Comparison of ENCODE assay signal across 8 cellular contexts in genomic region chr5:133967715-133968056, GRCh38. TPM values are rescaled to one million over a fixed set of nuclear protein-coding genes. Genes with fewer than 3 reads are reported as not detected.
A peak's percentile ranks its signal among the peaks of the same experiment; 100 is the strongest.
DNase-seq lines count a peak whose midpoint lies in the region; ATAC-seq and TF ChIP-seq lines count a peak whose summit lies in the region.

No MANE protein-coding gene starts in this region.

- no peak for ATAC-seq in HG03378 (IDR thresholded peaks at IDR 0.05; ENCODE audit: unreplicated experiment)
- ATAC-seq in HG03095 (IDR thresholded peaks at IDR 0.05; ENCODE audit: unreplicated experiment) = no peak

- peak overlapping the region; percentile 96 for H3K4me3 ChIP-seq in parathyroid adenoma (ENCODE audit: low read depth, low read length)

- DNase-seq in DMS53 (lab: John Stamatoyannopoulos, UW) (peak; percentile 48), DMS53 treated with DMSO at 0.1 percent for 48 hours (lab: John Stamatoyannopoulos, UW; ENCODE audit: unreplicated experiment) (no peak), glomerular visceral epithelial cell (ENCODE audit: extremely low spot score) (peak; percentile 67)
- DNase-seq in activated CD4-positive, alpha-beta memory T cell treated with anti-CD3 and anti-CD28 coated beads for 36 hours = peak; percentile 14
- DNase-seq in effector CD4-positive, alpha-beta T cell = no peak

- POLR2A ChIA-PET in activated CD4-positive, alpha-beta memory T cell treated with anti-CD3 and anti-CD28 coated beads for 36 hours (lab: Charles Lee) = no interaction called here

- peaks cover 57% of the 10 kb centered on the region for H3K4me1 Mint-ChIP-seq in activated CD4-positive, alpha-beta memory T cell treated with anti-CD3 and anti-CD28 coated beads for 36 hours (ENCODE audit: low read depth)

- H3K9me3 ChIP-seq in parathyroid adenoma (ENCODE audit: control insufficient read depth, low read length) = no peaks in the 10 kb centered on the region

- CTCF ChIA-PET in activated CD4-positive, alpha-beta memory T cell treated with anti-CD3 and anti-CD28 coated beads for 36 hours (lab: Charles Lee) = interaction anchor here (0.6 to 1.1 kb wide), 2 partner anchors 23 to 1161 kb away, joined by 3 read pairs; no protein-coding TSS in a partner anchor

- peaks cover 3% of the 10 kb centered on the region for H3K4me1 ChIP-seq in parathyroid adenoma

- peak overlapping the region; percentile 90 for H3K4me2 ChIP-seq in parathyroid adenoma (ENCODE audit: low read length)

- intact Hi-C loops in activated CD4-positive, alpha-beta memory T cell treated with anti-CD3 and anti-CD28 coated beads for 36 hours (cut with micrococcal nuclease) = loop anchor here (1.0 kb wide), 3 partner anchors 10 to 37 kb away; no protein-coding TSS in a partner anchor

- no peaks in the 10 kb centered on the region for H3K9me3 Mint-ChIP-seq in activated CD4-positive, alpha-beta memory T cell treated with anti-CD3 and anti-CD28 coated beads for 36 hours

- H3K4me3 Mint-ChIP-seq in activated CD4-positive, alpha-beta memory T cell treated with anti-CD3 and anti-CD28 coated beads for 36 hours = peak overlapping the region; percentile 91

- H3K27me3 ChIP-seq in parathyroid adenoma (ENCODE audit: control insufficient read depth, insufficient read depth, low read length) = no peaks in the 10 kb centered on the region

- peak overlapping the region; percentile 92 for H2AFZ ChIP-seq in parathyroid adenoma

- no peak for TF ChIP-seq CTCF in parathyroid adenoma (IDR thresholded peaks at IDR 0.05)

- H3K36me3 Mint-ChIP-seq in activated CD4-positive, alpha-beta memory T cell treated with anti-CD3 and anti-CD28 coated beads for 36 hours = peaks cover 12% of the 10 kb centered on the region

- H3K79me2 ChIP-seq in parathyroid adenoma = peaks cover 2% of the 10 kb centered on the region

- no peaks in the 10 kb centered on the region for H3K27me3 Mint-ChIP-seq in activated CD4-positive, alpha-beta memory T cell treated with anti-CD3 and anti-CD28 coated beads for 36 hours

- peak overlapping the region; percentile 86 for H3K27ac ChIP-seq in parathyroid adenoma

- H3K27ac Mint-ChIP-seq in activated CD4-positive, alpha-beta memory T cell treated with anti-CD3 and anti-CD28 coated beads for 36 hours = peak overlapping the region; percentile 90

- H3K9ac ChIP-seq in parathyroid adenoma = peak overlapping the region; percentile 62

- no peaks in the 10 kb centered on the region for H3K36me3 ChIP-seq in parathyroid adenoma (ENCODE audit: control insufficient read depth, insufficient read depth, low read length)

RNA-seq across cellular contexts. Expression of gene C5orf15, which starts 0.7 kb away (rescaled TPM):
- 10 to 100 TPM; 23.7 to 26.7 TPM for total RNA-seq in activated CD4-positive, alpha-beta memory T cell treated with anti-CD3 and anti-CD28 coated beads for 36 hours

RNA-seq across cellular contexts. Expression of gene VDAC1, which starts 37.1 kb away (rescaled TPM):
- total RNA-seq in activated CD4-positive, alpha-beta memory T cell treated with anti-CD3 and anti-CD28 coated beads for 36 hours = 100 to 1,000 TPM; 407 to 416 TPM

Comparison
In these comparisons a context has a peak if more than half of its experiments do, and no peak if none do; other contexts are left out.
1. DNase-seq: peak in DMS53 (single experiment), activated CD4-positive, alpha-beta memory T cell treated with anti-CD3 and anti-CD28 coated beads for 36 hours (single experiment) and glomerular visceral epithelial cell (single experiment); none in DMS53 treated with DMSO at 0.1 percent for 48 hours (single experiment) and effector CD4-positive, alpha-beta T cell (single experiment).